ENCODE assay signal across 1 cellular context in the genomic region with DNA sequence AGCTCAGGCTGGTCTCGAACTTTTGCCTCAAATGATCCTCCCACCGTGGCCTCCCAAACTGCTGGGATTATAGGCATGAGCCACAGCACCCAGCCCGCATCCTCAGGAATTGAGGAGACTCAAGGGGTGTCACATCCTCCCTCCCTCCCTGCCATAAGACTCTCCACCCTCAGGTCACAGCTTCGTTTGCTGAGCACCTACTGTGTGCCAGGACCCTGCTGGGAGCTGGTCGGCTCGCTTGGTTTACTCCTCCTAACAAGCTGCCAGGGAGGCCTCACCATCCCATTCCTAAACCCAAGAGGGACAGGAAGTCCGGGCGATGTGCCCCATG.
TF ChIP-seq lines count a peak whose summit lies in the region.

No MANE protein-coding gene starts in this region.

TF ChIP-seq in K562, 482 proteins besides CTCF, POLR2A, EP300 and RAD21:
- no peak for TF ChIP-seq CCNT2 (IDR thresholded peaks at IDR 0.05; ENCODE audit: borderline replicate concordance, extremely low read depth, insufficient read length, low read depth, low read length)
- TF ChIP-seq SRSF9 (IDR thresholded peaks at IDR 0.05; ENCODE audit: borderline replicate concordance, low read depth, low read length): no peak
- TF ChIP-seq ZKSCAN1 (IDR thresholded peaks at IDR 0.05; ENCODE audit: low read depth, low read length): peak; percentile 90
- TF ChIP-seq, protein P1, sequence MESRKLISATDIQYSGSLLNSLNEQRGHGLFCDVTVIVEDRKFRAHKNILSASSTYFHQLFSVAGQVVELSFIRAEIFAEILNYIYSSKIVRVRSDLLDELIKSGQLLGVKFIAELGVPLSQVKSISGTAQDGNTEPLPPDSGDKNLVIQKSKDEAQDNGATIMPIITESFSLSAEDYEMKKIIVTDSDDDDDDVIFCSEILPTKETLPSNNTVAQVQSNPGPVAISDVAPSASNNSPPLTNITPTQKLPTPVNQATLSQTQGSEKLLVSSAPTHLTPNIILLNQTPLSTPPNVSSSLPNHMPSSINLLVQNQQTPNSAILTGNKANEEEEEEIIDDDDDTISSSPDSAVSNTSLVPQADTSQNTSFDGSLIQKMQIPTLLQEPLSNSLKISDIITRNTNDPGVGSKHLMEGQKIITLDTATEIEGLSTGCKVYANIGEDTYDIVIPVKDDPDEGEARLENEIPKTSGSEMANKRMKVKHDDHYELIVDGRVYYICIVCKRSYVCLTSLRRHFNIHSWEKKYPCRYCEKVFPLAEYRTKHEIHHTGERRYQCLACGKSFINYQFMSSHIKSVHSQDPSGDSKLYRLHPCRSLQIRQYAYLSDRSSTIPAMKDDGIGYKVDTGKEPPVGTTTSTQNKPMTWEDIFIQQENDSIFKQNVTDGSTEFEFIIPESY (CRISPR knock-in tag; IDR thresholded peaks at IDR 0.05): no peak
- TF ChIP-seq BCOR (IDR thresholded peaks at IDR 0.05): no peak
